Comparison of ENCODE assay signal across 8 cellular contexts in the genomic region with DNA sequence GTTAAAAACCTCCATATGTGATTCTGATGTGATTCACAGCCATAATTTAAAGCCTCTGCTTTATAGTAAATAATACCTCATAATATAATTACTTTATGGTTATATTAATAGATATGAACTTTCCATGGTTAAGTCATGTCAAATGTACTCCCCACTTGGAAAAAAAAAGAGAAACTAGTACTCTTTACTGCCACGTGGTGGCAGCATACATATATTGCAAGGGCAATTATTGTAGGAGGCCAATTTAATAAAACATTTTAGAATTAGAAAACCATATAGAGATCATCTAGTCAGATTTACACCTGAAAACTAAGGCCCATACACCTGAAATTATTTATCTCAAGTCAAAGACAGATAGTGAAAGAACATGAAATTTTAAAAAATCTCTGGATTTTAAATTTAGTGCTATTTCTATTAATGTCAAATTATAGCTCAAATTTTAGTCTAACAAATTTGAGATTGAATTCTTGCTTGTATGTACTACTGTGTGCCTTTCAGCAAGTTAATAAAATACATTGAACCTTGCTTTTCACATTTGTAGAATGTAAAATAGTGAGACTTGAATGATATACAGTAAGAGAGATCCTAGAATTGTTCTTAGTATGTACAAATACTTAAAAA.
A peak's percentile ranks its signal among the peaks of the same experiment; 100 is the strongest.
DNase-seq lines count a peak whose midpoint lies in the region; ATAC-seq, FAIRE-seq and TF ChIP-seq lines count a peak whose summit lies in the region.

No MANE protein-coding gene starts in this region.

- H4K20me1 ChIP-seq in keratinocyte (ENCODE audit: control insufficient read depth, extremely low read depth, insufficient read depth, low read length): no peaks in the 10 kb centered on the region

- H3K36me3 ChIP-seq in adrenal gland (replicated peaks in 1 of 2) (no peaks in the 10 kb centered on the region), keratinocyte (ENCODE audit: control insufficient read depth in 2 of 2, extremely low read depth in 1 of 2, insufficient read depth in 2 of 2, low read length in 2 of 2) (no peaks in the 10 kb centered on the region)

- no peak for FAIRE-seq in keratinocyte (lab: Jason Lieb, UNC)

- H3K4me3 ChIP-seq in adrenal gland (no peak overlapping the region), keratinocyte (ENCODE audit: control insufficient read depth in 2 of 3, extremely low read depth in 1 of 3, insufficient read depth in 2 of 3, low read depth in 1 of 3, low read length in 3 of 3) (no peak overlapping the region)

- TF ChIP-seq CTCF in adrenal gland (IDR thresholded peaks at IDR 0.05) (peak; percentile 46 to 84 (median 64)), keratinocyte (optimal IDR thresholded peaks at IDR 0.05 in 1 of 3, IDR thresholded peaks at IDR 0.05 in 1 of 3, conservative IDR thresholded peaks at IDR 0.05 in 1 of 3; ENCODE audit: extremely low read depth in 1 of 3, insufficient read depth in 2 of 3, low read length in 3 of 3) (peak in 2 of 3 experiments; percentile 38 to 41)

- H3K4me1 ChIP-seq in adrenal gland (replicated peaks in 1 of 2): no peaks in the 10 kb centered on the region
- no peaks in the 10 kb centered on the region for H3K4me1 ChIP-seq in keratinocyte (ENCODE audit: control insufficient read depth, extremely low read depth, insufficient read depth, low read length)

- no peak overlapping the region for H3K4me2 ChIP-seq in keratinocyte (ENCODE audit: control insufficient read depth, extremely low read depth, insufficient read depth, low read depth, low read length)

- 0 to 3% (median 1%) methylated on average over 1 of the region's 1 CpG for WGBS in adrenal gland, 4 donors

- DNase-seq in COLO668 (lab: John Stamatoyannopoulos, UW; ENCODE audit: unreplicated experiment): peak; percentile 23
- DNase-seq in NCI-H1092 treated with DMSO at 0.1 percent for 48 hours (lab: John Stamatoyannopoulos, UW): peak; percentile 61
- DNase-seq in adrenal gland: peak in 3 of 7 donors; percentile 12 to 36 (median 28)
- DNase-seq in keratinocyte (ENCODE audit: low read depth, low spot score): no peak
- DNase-seq in iPS-NIHi7 (ENCODE audit: extremely low spot score): no peak

- dilution Hi-C loops in keratinocyte (cut with MboI; ENCODE audit: extremely low pct_ligation_motif_present, low sequenced_read_pairs): no loop called here

- H3K9me3 ChIP-seq in adrenal gland (replicated peaks in 1 of 3) (no peaks in the 10 kb centered on the region), keratinocyte (ENCODE audit: control insufficient read depth, low read depth, low read length) (no peaks in the 10 kb centered on the region)

- no peaks in the 10 kb centered on the region for H3K9me1 ChIP-seq in keratinocyte (ENCODE audit: control insufficient read depth, extremely low read depth, insufficient read depth, low read length)

- no peak overlapping the region for H2AFZ ChIP-seq in keratinocyte (ENCODE audit: control insufficient read depth, low read length)

- no peak overlapping the region for H3K27ac ChIP-seq in adrenal gland
- no peak overlapping the region for H3K27ac ChIP-seq in keratinocyte (ENCODE audit: control insufficient read depth, insufficient read depth, low read length)

- no peak overlapping the region for H3K9ac ChIP-seq in keratinocyte (ENCODE audit: control insufficient read depth, extremely low read depth, insufficient read depth, low read length)

- intact Hi-C loops in adrenal gland (cut with DNase I): no loop called here

- peak; percentile 66 for ATAC-seq in GM18909 (IDR thresholded peaks at IDR 0.05; ENCODE audit: poor library complexity, unreplicated experiment)
- no peak for ATAC-seq in HG03139 (IDR thresholded peaks at IDR 0.05; ENCODE audit: unreplicated experiment)
- ATAC-seq in HG02571 (IDR thresholded peaks at IDR 0.05; ENCODE audit: unreplicated experiment): no peak

- H3K79me2 ChIP-seq in keratinocyte (ENCODE audit: control insufficient read depth, insufficient read depth, low read length): no peaks in the 10 kb centered on the region

- no peak for TF ChIP-seq POLR2A in adrenal gland (IDR thresholded peaks at IDR 0.05)

- H3K27me3 ChIP-seq in adrenal gland (no peaks in the 10 kb centered on the region), keratinocyte (ENCODE audit: control insufficient read depth, extremely low read depth, insufficient read depth, low read length) (no peaks in the 10 kb centered on the region)

Comparison
In these comparisons a context has a peak if more than half of its experiments do, and no peak if none do; other contexts are left out.
1. DNase-seq: peak in COLO668 (single experiment) and NCI-H1092 treated with DMSO at 0.1 percent for 48 hours (single experiment); none in keratinocyte (single experiment) and iPS-NIHi7 (single experiment).